In the genomic region with DNA sequence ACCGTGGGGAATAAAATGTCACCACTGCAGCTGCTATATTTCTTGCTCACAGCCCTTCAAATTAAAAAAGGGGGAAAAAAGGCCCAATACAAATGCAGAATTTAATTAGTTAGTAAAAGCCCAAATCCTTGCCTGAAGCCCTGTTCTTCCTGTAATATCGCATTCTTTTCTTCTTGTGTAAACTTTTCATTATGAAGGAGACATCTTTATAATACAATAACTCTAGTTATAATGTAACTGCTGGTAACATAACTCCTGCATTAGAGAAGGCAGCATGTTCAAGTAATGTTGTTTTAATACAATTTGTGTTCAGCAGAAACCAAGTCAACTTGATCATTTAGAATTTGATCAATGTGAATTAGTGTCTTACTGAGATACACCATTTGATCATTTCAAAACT, we compare ENCODE assay signal across 27 cellular contexts.
"Had no signal": no experiment of that assay in that cellular context is flagged by ENCODE, and none has a peak within 500 bp of the region (broad histone marks: within the 10 kb centered on the region; RNA-seq: fewer than 3 reads in every experiment).

No MANE protein-coding gene starts in this region.

- H3K27ac ChIP-seq: dorsolateral prefrontal cortex, epithelial cell of prostate, heart right ventricle, neutrophil, pancreas, right lobe of liver, suprapubic skin, transverse colon, upper lobe of right lung, uterus had no signal

- DNase-seq: dorsolateral prefrontal cortex; effector CD4-positive, alpha-beta T cell; foreskin fibroblast; glutamatergic neuron; heart right ventricle; hippocampal formation; left cardiac atrium; mucosa of descending colon; naive B cell; pancreas; right lobe of liver; small intestine; stimulated activated CD4-positive, alpha-beta T cell treated with anti-CD3 and anti-CD28 coated beads, Interleukin-12 subunit alpha, Interleukin-12 subunit beta, amount 100 ng/mL, for 4 hours; stimulated activated CD4-positive, alpha-beta T cell treated with anti-CD3 and anti-CD28 coated beads, Interleukin-1b, Interleukin-23, amount 100 ng/mL, for 48 hours; stimulated activated CD4-positive, alpha-beta T cell treated with anti-CD3 and anti-CD28 coated beads, Interleukin-4, amount 100 ng/mL, for 1 hour; stimulated activated CD8-positive, alpha-beta memory T cell treated with anti-CD3 and anti-CD28 coated beads, Interleukin-4, amount 100 ng/mL, for 48 hours; stimulated activated naive CD4-positive, alpha-beta T cell; stimulated activated naive CD8-positive, alpha-beta T cell treated with anti-CD3 and anti-CD28 coated beads, Interleukin-15, amount 100 ng/mL, for 72 hours; transverse colon; upper lobe of right lung; uterus had no signal

- H3K27me3 ChIP-seq: dorsolateral prefrontal cortex, heart right ventricle, neutrophil, pancreas, right lobe of liver, suprapubic skin, transverse colon, upper lobe of right lung, uterus had no signal

- H3K36me3 ChIP-seq: neutrophil, pancreas, right lobe of liver, suprapubic skin, transverse colon, upper lobe of right lung, uterus had no signal

- H3K4me1 ChIP-seq: right lobe of liver, suprapubic skin, transverse colon, upper lobe of right lung, uterus had no signal

- ATAC-seq: esophagus mucosa; heart right ventricle; left cardiac atrium; mucosa of descending colon; natural killer cell treated with Interleukin-12 subunit alpha and Interleukin-12 subunit beta and Interleukin-15 and Interleukin-18, amount 100 ng/mL, for 72 hours; right lobe of liver; stimulated activated naive CD8-positive, alpha-beta T cell treated with anti-CD3 and anti-CD28 coated beads, Interleukin-15, amount 100 ng/mL, for 72 hours; upper lobe of right lung had no signal

- H3K4me3 ChIP-seq: dorsolateral prefrontal cortex, heart right ventricle, lung, mucosa of descending colon, pancreas, right lobe of liver, suprapubic skin, transverse colon, upper lobe of right lung, uterus had no signal

- H3K9me3 ChIP-seq: heart right ventricle, mucosa of descending colon, neutrophil, pancreas, right lobe of liver, suprapubic skin, transverse colon, upper lobe of right lung, uterus had no signal
